Comparison of ENCODE assay signal across 8 cellular contexts in genomic region chr3:136196064-136196400, GRCh38. TPM values are rescaled to one million over a fixed set of nuclear protein-coding genes. Genes with fewer than 3 reads are reported as not detected.
DNase-seq lines count a peak whose midpoint lies in the region; ATAC-seq and TF ChIP-seq lines count a peak whose summit lies in the region.

Gene MSL2, minus strand, starts transcription at chr3:136196335. Its CDS starts 1,222 bp downstream, at chr3:136195113.

- peaks cover 20% of the 10 kb centered on the region; the same call in 1 of the 2 replicates for H4K20me1 ChIP-seq in HCT116 (ENCODE audit: insufficient read depth)

- TF ChIP-seq CTCF in HCT116 (IDR thresholded peaks at IDR 0.05 in 2 of 3, conservative IDR thresholded peaks at IDR 0.05 in 1 of 3; ENCODE audit: borderline replicate concordance in 1 of 3, insufficient read depth in 1 of 3, low read depth in 2 of 3, low read length in 2 of 3) (no peak), VCaP (conservative IDR thresholded peaks at IDR 0.05) (no peak), gastroesophageal sphincter (IDR thresholded peaks at IDR 0.05) (no peak)

- no peak within 1 kb of the TSS for H2BK12ac ChIP-seq in trophoblast cell (ENCODE audit: low read length)

- POLR2A ChIA-PET in HCT116 (lab: Charles Lee), result interaction anchor here (0.6 to 1.5 kb wide), 14 partner anchors 8 to 835 kb away, joined by 3 to 8 read pairs (median 4); partner anchors contain the start of genes PCCB and STAG1

- peak within 1 kb of the TSS; percentile 93 for H2BK120ac ChIP-seq in trophoblast cell (ENCODE audit: insufficient read depth, low read length, poor library complexity)

- H3K4me3 ChIP-seq in ACC112 (ENCODE audit: low read depth, low read length) (peak within 1 kb of the TSS; percentile 92), HCT116 (replicated peaks in 1 of 2; ENCODE audit: low read depth in 1 of 2, low read length in 2 of 2) (peak within 1 kb of the TSS; percentile 52 to 83), gastroesophageal sphincter (peak within 1 kb of the TSS; percentile 74 to 96), trophoblast cell (ENCODE audit: low read depth, low read length) (peak within 1 kb of the TSS; percentile 96)

- WGBS in gastroesophageal sphincter (ENCODE audit: low coverage in 1 of 2), 2 donors, result 0% methylated on average over 1 to 22 of the region's 37 CpGs
- WGBS in trophoblast cell (ENCODE audit: extremely low coverage, insufficient coverage, insufficient read length), result no CpG with 5 or more reads among the region's 37 CpGs

- peaks cover 20% of the 10 kb centered on the region for H3K79me1 ChIP-seq in trophoblast cell (ENCODE audit: low read length)

- intact Hi-C loops in HCT116 (cut with micrococcal nuclease), result loop anchor here (1.0 to 5.0 kb wide), 3 partner anchors 54 to 557 kb away; partner anchors contain the start of genes PCCB, PPP2R3A and STAG1

- H4K91ac ChIP-seq in trophoblast cell (ENCODE audit: low read depth, low read length), result peak within 1 kb of the TSS; percentile 99

- peak within 1 kb of the TSS; percentile 80 for H2AK5ac ChIP-seq in trophoblast cell (ENCODE audit: low read length)

- H3K18ac ChIP-seq in trophoblast cell (ENCODE audit: low read length), result peak within 1 kb of the TSS; percentile 95

- no TSS peak for BruUV-seq in HCT116 (replicated peaks; lab: Mats Ljungman, UMichigan)

- H3K27me3 ChIP-seq in ACC112 (ENCODE audit: insufficient read depth, low read length) (no peaks in the 10 kb centered on the region), HCT116 (ENCODE audit: insufficient read depth, low read length) (no peaks in the 10 kb centered on the region), gastroesophageal sphincter (no peaks in the 10 kb centered on the region), trophoblast cell (ENCODE audit: insufficient read depth, low read length) (no peaks in the 10 kb centered on the region)

- H3K4ac ChIP-seq in trophoblast cell (ENCODE audit: low read depth, low read length), result peak within 1 kb of the TSS; percentile 97

- H2AFZ ChIP-seq in ACC112 (ENCODE audit: low read length, unreplicated experiment) (peak within 1 kb of the TSS; percentile 76), HCT116 (ENCODE audit: low read depth, low read length, poor library complexity, severe bottlenecking) (no peak within 1 kb of the TSS), trophoblast cell (ENCODE audit: insufficient read depth, low read length, poor library complexity) (peak within 1 kb of the TSS; percentile 82)

- CTCF ChIA-PET in HCT116 (lab: Charles Lee), result no interaction called here

- TF ChIP-seq POLR2A in HCT116 (IDR thresholded peaks at IDR 0.05; ENCODE audit: borderline replicate concordance, extremely low read depth, insufficient read depth, insufficient read length), result peak; percentile 42
- peak; percentile 53 to 63 for TF ChIP-seq POLR2A in gastroesophageal sphincter (IDR thresholded peaks at IDR 0.05)

- H3K23ac ChIP-seq in trophoblast cell (ENCODE audit: low read length), result no peak within 1 kb of the TSS

- peak within 1 kb of the TSS; percentile 94 for H4K12ac ChIP-seq in trophoblast cell (ENCODE audit: low read depth, low read length)

- H3K4me2 ChIP-seq in HCT116 (ENCODE audit: low read length) (peak within 1 kb of the TSS; percentile 85), trophoblast cell (ENCODE audit: low read length) (peak within 1 kb of the TSS; percentile 68)

- ATAC-seq in HCT116 (no peak), gastroesophageal sphincter (peak; percentile 54)

- H4K8ac ChIP-seq in trophoblast cell (ENCODE audit: low read depth, low read length), result peak within 1 kb of the TSS; percentile 98

- peak within 1 kb of the TSS; percentile 93 for H3K9ac ChIP-seq in HCT116 (ENCODE audit: low read length)
- peak within 1 kb of the TSS; percentile 94 for H3K9ac ChIP-seq in trophoblast cell (ENCODE audit: low read length)

- RAD21 ChIA-PET in HCT116 (lab: Charles Lee; ENCODE audit: low non-redundant PET in 1 of 2, low total read pairs in 2 of 2, uncharacterized antibody in 2 of 2, unreplicated experiment in 2 of 2), result interaction anchor here in 1 of 2 experiments (0.6 to 1.0 kb wide), 3 partner anchors 15 to 556 kb away, joined by 5 to 10 read pairs (median 6); partner anchors contain the start of gene STAG1

- no peak for DNase-seq in HCT116 (ENCODE audit: low read depth, low spot score)
- DNase-seq in trophoblast cell, result no peak
- DNase-seq in NCI-H82 treated with DMSO at 0.1 percent for 48 hours (lab: John Stamatoyannopoulos, UW; ENCODE audit: unreplicated experiment), result no peak
- DNase-seq in RKO (ENCODE audit: low spot score), result no peak
- DNase-seq in activated CD4-positive, alpha-beta T cell treated with anti-CD3 and anti-CD28 coated beads for 48 hours, result no peak

- H3K9me3 ChIP-seq in HCT116 (ENCODE audit: control insufficient read depth in 1 of 2, insufficient read depth in 1 of 2, low read depth in 1 of 2, low read length in 2 of 2), result no peaks in the 10 kb centered on the region
- H3K9me3 ChIP-seq in gastroesophageal sphincter, result no peaks in the 10 kb centered on the region
- no peaks in the 10 kb centered on the region for H3K9me3 ChIP-seq in trophoblast cell (ENCODE audit: insufficient read depth, low read depth, low read length)

- H3K9me2 ChIP-seq in HCT116 (ENCODE audit: insufficient read depth), result no peaks in the 10 kb centered on the region

- H3K14ac ChIP-seq in trophoblast cell (ENCODE audit: low read length), result peak within 1 kb of the TSS; percentile 98

- TF ChIP-seq RAD21 in HCT116 (IDR thresholded peaks at IDR 0.05; ENCODE audit: low read depth), result no peak

- H3K36me3 ChIP-seq in ACC112 (ENCODE audit: insufficient read depth, low read length) (0 out of 2 replicates have a peak, but pooled peaks cover 4% of the 10 kb centered on the region), HCT116 (ENCODE audit: control insufficient read depth in 1 of 2, insufficient read depth in 2 of 2, low read length in 2 of 2) (no peaks in the 10 kb centered on the region; a peak in 1 of 4 replicates), gastroesophageal sphincter (no peaks in the 10 kb centered on the region), trophoblast cell (ENCODE audit: control insufficient read depth in 1 of 2, insufficient read depth in 2 of 2, low read length in 2 of 2) (no peaks in the 10 kb centered on the region)

- H3K4me1 ChIP-seq in ACC112 (ENCODE audit: control insufficient read depth, insufficient read depth, low read length, unreplicated experiment), result peaks cover 17% of the 10 kb centered on the region
- H3K4me1 ChIP-seq in HCT116 (ENCODE audit: control insufficient read depth in 1 of 2, insufficient read depth in 2 of 2, low read length in 2 of 2), result peaks cover 34 to 47% of the 10 kb centered on the region in 2 experiments
- H3K4me1 ChIP-seq in gastroesophageal sphincter, result peaks cover 0 to 49% (median 26%) of the 10 kb centered on the region in 3 donors
- H3K4me1 ChIP-seq in trophoblast cell (ENCODE audit: control insufficient read depth in 1 of 2, insufficient read depth in 2 of 2, low read length in 2 of 2), result peaks cover 2 to 3% of the 10 kb centered on the region in 2 experiments

- H2BK5ac ChIP-seq in trophoblast cell (ENCODE audit: low read depth, low read length, poor library complexity), result peak within 1 kb of the TSS; percentile 97

- H3K79me2 ChIP-seq in ACC112 (ENCODE audit: control insufficient read depth, insufficient read depth, low read length, unreplicated experiment), result peaks cover 46% of the 10 kb centered on the region
- peaks cover 46% of the 10 kb centered on the region for H3K79me2 ChIP-seq in HCT116 (ENCODE audit: insufficient read depth, low read length)
- H3K79me2 ChIP-seq in trophoblast cell (ENCODE audit: control insufficient read depth, insufficient read depth, low read length, poor library complexity), result peaks cover 32% of the 10 kb centered on the region

- TF ChIP-seq EP300 in gastroesophageal sphincter (IDR thresholded peaks at IDR 0.05), result no peak

- H3K27ac ChIP-seq in ACC112 (ENCODE audit: low read depth, low read length), result peak within 1 kb of the TSS; percentile 95
- H3K27ac ChIP-seq in HCT116 (ENCODE audit: low read depth, low read length), result peak within 1 kb of the TSS; percentile 96
- H3K27ac ChIP-seq in VCaP, result peak within 1 kb of the TSS; percentile 99
- peak within 1 kb of the TSS; percentile 94 to 100 (median 100) for H3K27ac ChIP-seq in gastroesophageal sphincter
- peak within 1 kb of the TSS; percentile 99 for H3K27ac ChIP-seq in trophoblast cell (ENCODE audit: low read depth, low read length)

TF ChIP-seq in HCT116, 20 proteins besides CTCF, POLR2A, EP300 and RAD21:
- TF ChIP-seq POLR2AphosphoS5 (IDR thresholded peaks at IDR 0.05; ENCODE audit: low read depth, low read length) (peak; percentile 68; the same call in 1 of the 2 replicates), MAX (IDR thresholded peaks at IDR 0.05) (no peak)

RNA-seq across cellular contexts. Expression of gene MSL2, which starts in this region (rescaled TPM):
- 34.8 TPM for total RNA-seq in HCT116 (2021; ENCODE audit: unreplicated experiment)
- 12.6 and 16.9 TPM in 2 replicates for polyA plus RNA-seq in HCT116 (2012)
- total RNA-seq in gastroesophageal sphincter, result 10 to 100 TPM; 18.2 to 34.3 (median 27.8) TPM
- 15.5 and 16.4 TPM in 2 replicates for polyA plus RNA-seq in trophoblast cell (2013)
